Comparison of ENCODE assay signal across 19 cellular contexts in the genomic region with DNA sequence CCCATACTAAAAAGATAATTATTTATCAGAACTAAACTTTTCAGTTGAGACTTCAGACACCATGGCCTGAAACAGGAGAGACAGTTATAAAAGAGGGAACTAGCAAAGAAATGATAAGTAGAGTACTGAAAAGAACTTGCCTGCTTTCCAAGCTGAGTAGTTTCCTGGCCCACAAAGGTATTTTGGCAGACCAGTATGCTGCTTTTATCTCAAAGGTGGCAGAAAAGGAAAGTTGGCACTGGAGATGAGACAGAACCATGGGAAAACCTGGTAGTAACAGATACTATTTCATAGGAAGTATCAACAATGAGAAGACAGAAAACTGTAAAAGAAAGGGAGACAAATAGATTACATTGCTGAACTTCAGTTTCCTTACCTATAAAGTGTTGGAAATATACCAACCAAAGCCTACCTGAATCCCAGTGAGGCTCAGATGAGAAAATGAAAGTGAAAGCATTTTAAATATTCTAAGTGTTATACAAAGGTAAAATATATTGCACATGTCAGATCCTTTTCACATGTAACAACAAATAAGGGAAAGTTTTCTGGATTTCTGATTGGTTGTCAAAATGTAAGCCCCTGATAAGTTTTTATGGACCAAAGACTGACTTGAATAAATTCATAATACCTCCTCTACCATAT.
A peak's percentile ranks its signal among the peaks of the same experiment; 100 is the strongest.
DNase-seq lines count a peak whose midpoint lies in the region; ATAC-seq, FAIRE-seq and TF ChIP-seq lines count a peak whose summit lies in the region.
"Had no signal": no experiment of that assay in that cellular context is flagged by ENCODE, and none has a peak within 500 bp of the region (broad histone marks: within the 10 kb centered on the region; RNA-seq: fewer than 3 reads in every experiment).

No MANE protein-coding gene starts in this region.

- H3K9ac ChIP-seq in KMS-11 = no peak overlapping the region

- no peak overlapping the region for H3K27ac ChIP-seq in KMS-11
- H3K27ac ChIP-seq: colonic mucosa, sigmoid colon, tibial artery had no signal

- intact Hi-C loops in natural killer cell (cut with micrococcal nuclease) = no loop called here

- H3K9me3 Mint-ChIP-seq in natural killer cell = peaks cover 3 to 8% of the 10 kb centered on the region in 2 donors
- H3K9me3 Mint-ChIP-seq in natural killer cell treated with Interleukin-12 subunit alpha and Interleukin-12 subunit beta and Interleukin-15 and Interleukin-18, amount 100 ng/mL, for 72 hours = peaks cover 8% of the 10 kb centered on the region
- no peaks in the 10 kb centered on the region for H3K9me3 Mint-ChIP-seq in activated CD4-positive, alpha-beta memory T cell treated with anti-CD3 and anti-CD28 coated beads, Interleukin-2, amount 10 ng/mL, durations not matched to agents 7 days and 5 days
- H3K9me3 Mint-ChIP-seq in stimulated activated naive CD8-positive, alpha-beta T cell treated with anti-CD3 and anti-CD28 coated beads, Interleukin-15, amount 100 ng/mL, for 72 hours = no peaks in the 10 kb centered on the region

- no peak overlapping the region for H3K4me3 ChIP-seq in KMS-11 (IDR thresholded peaks at IDR 0.05; ENCODE audit: insufficient read depth, low read depth, low read length)
- H3K4me3 ChIP-seq: colonic mucosa, sigmoid colon, tibial artery had no signal

- H3K79me2 ChIP-seq in KMS-11 (ENCODE audit: insufficient read depth, low read depth) = no peaks in the 10 kb centered on the region

- ATAC-seq in natural killer cell = no peak
- no peak for ATAC-seq in natural killer cell treated with Interleukin-12 subunit alpha and Interleukin-12 subunit beta and Interleukin-15 and Interleukin-18, amount 100 ng/mL, for 72 hours
- no peak for ATAC-seq in stimulated activated naive CD8-positive, alpha-beta T cell treated with anti-CD3 and anti-CD28 coated beads, Interleukin-15, amount 100 ng/mL, for 72 hours

- H3K4me1 ChIP-seq in KMS-11 (ENCODE audit: low read depth, poor library complexity, severe bottlenecking) = no peaks in the 10 kb centered on the region
- H3K4me1 ChIP-seq: colonic mucosa, tibial artery had no signal

- CTCF ChIA-PET in activated CD4-positive, alpha-beta memory T cell treated with anti-CD3 and anti-CD28 coated beads, Interleukin-2, amount 10 ng/mL, durations not matched to agents 7 days and 5 days (lab: Charles Lee) = no interaction called here

- no peak for DNase-seq in natural killer cell
- DNase-seq in natural killer cell treated with Interleukin-12 subunit alpha and Interleukin-12 subunit beta and Interleukin-15 and Interleukin-18, amount 100 ng/mL, for 72 hours (ENCODE audit: low spot score) = no peak
- no peak for DNase-seq in activated CD4-positive, alpha-beta memory T cell treated with anti-CD3 and anti-CD28 coated beads, Interleukin-2, amount 10 ng/mL, durations not matched to agents 7 days and 5 days
- DNase-seq in stimulated activated naive CD8-positive, alpha-beta T cell treated with anti-CD3 and anti-CD28 coated beads, Interleukin-15, amount 100 ng/mL, for 72 hours = no peak
- no peak for DNase-seq in SK-N-DZ (ENCODE audit: low spot score)
- DNase-seq in D721Med (ENCODE audit: insufficient read length, low spot score) = no peak
- DNase-seq in OCI-M2 (lab: John Stamatoyannopoulos, UW; ENCODE audit: unreplicated experiment) = no peak
- DNase-seq: activated CD4-positive, alpha-beta T cell treated with anti-CD3 and anti-CD28 coated beads for 4 hours; colonic mucosa; immature natural killer cell; NCI-H187; NCI-H524 treated with DMSO at 0.1 percent for 48 hours; sigmoid colon; stimulated activated CD4-positive, alpha-beta T cell treated with anti-CD3 and anti-CD28 coated beads, Interleukin-4, amount 100 ng/mL, for 1 hour; stimulated activated CD8-positive, alpha-beta memory T cell treated with anti-CD3 and anti-CD28 coated beads, Interleukin-4, amount 100 ng/mL, for 48 hours; tibial artery had no signal

- peak overlapping the region; percentile 21; the same call in 1 of the 2 replicates for H2AFZ ChIP-seq in KMS-11 (ENCODE audit: low read depth)

- H3K4me2 ChIP-seq in KMS-11 = 0 out of 2 replicates have a peak overlapping the region, but pooled peaks have one; percentile 4

- no peak for TF ChIP-seq CTCF in natural killer cell (IDR thresholded peaks at IDR 0.05)
- TF ChIP-seq CTCF in KMS-11 (conservative IDR thresholded peaks at IDR 0.05; ENCODE audit: low read depth, low read length) = no peak
- no peak for TF ChIP-seq CTCF in D721Med (IDR thresholded peaks at IDR 0.05; ENCODE audit: insufficient read depth, missing control alignments)

- H4K20me1 ChIP-seq in KMS-11 (ENCODE audit: insufficient read depth) = no peaks in the 10 kb centered on the region

- FAIRE-seq in D721Med (lab: Jason Lieb, UNC) = no peak
- FAIRE-seq: astrocyte had no signal

- H3K27me3 ChIP-seq in KMS-11 (ENCODE audit: insufficient read depth, low read depth) = no peaks in the 10 kb centered on the region
- H3K27me3 ChIP-seq: colonic mucosa, sigmoid colon, tibial artery had no signal

- no peak overlapping the region for H3K27ac Mint-ChIP-seq in natural killer cell
- no peak overlapping the region for H3K27ac Mint-ChIP-seq in natural killer cell treated with Interleukin-12 subunit alpha and Interleukin-12 subunit beta and Interleukin-15 and Interleukin-18, amount 100 ng/mL, for 72 hours
- no peak overlapping the region for H3K27ac Mint-ChIP-seq in activated CD4-positive, alpha-beta memory T cell treated with anti-CD3 and anti-CD28 coated beads, Interleukin-2, amount 10 ng/mL, durations not matched to agents 7 days and 5 days
- H3K27ac Mint-ChIP-seq in stimulated activated naive CD8-positive, alpha-beta T cell treated with anti-CD3 and anti-CD28 coated beads, Interleukin-15, amount 100 ng/mL, for 72 hours = peak overlapping the region; percentile 36 to 72
- H3K27ac Mint-ChIP-seq: B cell had no signal

- peak overlapping the region; percentile 13 for H3K4me3 Mint-ChIP-seq in natural killer cell
- no peak overlapping the region for H3K4me3 Mint-ChIP-seq in natural killer cell treated with Interleukin-12 subunit alpha and Interleukin-12 subunit beta and Interleukin-15 and Interleukin-18, amount 100 ng/mL, for 72 hours
- peak overlapping the region; percentile 15 for H3K4me3 Mint-ChIP-seq in activated CD4-positive, alpha-beta memory T cell treated with anti-CD3 and anti-CD28 coated beads, Interleukin-2, amount 10 ng/mL, durations not matched to agents 7 days and 5 days
- H3K4me3 Mint-ChIP-seq in stimulated activated naive CD8-positive, alpha-beta T cell treated with anti-CD3 and anti-CD28 coated beads, Interleukin-15, amount 100 ng/mL, for 72 hours = peak overlapping the region; percentile 22 to 48
- H3K4me3 Mint-ChIP-seq: B cell had no signal

- no peaks in the 10 kb centered on the region for H3K36me3 ChIP-seq in KMS-11 (ENCODE audit: insufficient read depth)
- H3K36me3 ChIP-seq: colonic mucosa, sigmoid colon, tibial artery had no signal

- peaks cover 4% of the 10 kb centered on the region in 2 donors for H3K4me1 Mint-ChIP-seq in natural killer cell
- H3K4me1 Mint-ChIP-seq in natural killer cell treated with Interleukin-12 subunit alpha and Interleukin-12 subunit beta and Interleukin-15 and Interleukin-18, amount 100 ng/mL, for 72 hours (ENCODE audit: low read depth in 2 of 2) = peaks cover 0 to 4% of the 10 kb centered on the region in 2 donors
- peaks cover 12% of the 10 kb centered on the region for H3K4me1 Mint-ChIP-seq in activated CD4-positive, alpha-beta memory T cell treated with anti-CD3 and anti-CD28 coated beads, Interleukin-2, amount 10 ng/mL, durations not matched to agents 7 days and 5 days
- H3K4me1 Mint-ChIP-seq in stimulated activated naive CD8-positive, alpha-beta T cell treated with anti-CD3 and anti-CD28 coated beads, Interleukin-15, amount 100 ng/mL, for 72 hours = peaks cover 14% of the 10 kb centered on the region

- no peaks in the 10 kb centered on the region for H3K27me3 Mint-ChIP-seq in natural killer cell (ENCODE audit: low read depth in 2 of 2)
- H3K27me3 Mint-ChIP-seq in natural killer cell treated with Interleukin-12 subunit alpha and Interleukin-12 subunit beta and Interleukin-15 and Interleukin-18, amount 100 ng/mL, for 72 hours = no peaks in the 10 kb centered on the region
- H3K27me3 Mint-ChIP-seq in activated CD4-positive, alpha-beta memory T cell treated with anti-CD3 and anti-CD28 coated beads, Interleukin-2, amount 10 ng/mL, durations not matched to agents 7 days and 5 days = no peaks in the 10 kb centered on the region
- H3K27me3 Mint-ChIP-seq in stimulated activated naive CD8-positive, alpha-beta T cell treated with anti-CD3 and anti-CD28 coated beads, Interleukin-15, amount 100 ng/mL, for 72 hours = no peaks in the 10 kb centered on the region
- H3K27me3 Mint-ChIP-seq: B cell had no signal

- no peaks in the 10 kb centered on the region for H3K36me3 Mint-ChIP-seq in natural killer cell
- no peaks in the 10 kb centered on the region for H3K36me3 Mint-ChIP-seq in natural killer cell treated with Interleukin-12 subunit alpha and Interleukin-12 subunit beta and Interleukin-15 and Interleukin-18, amount 100 ng/mL, for 72 hours
- no peaks in the 10 kb centered on the region for H3K36me3 Mint-ChIP-seq in activated CD4-positive, alpha-beta memory T cell treated with anti-CD3 and anti-CD28 coated beads, Interleukin-2, amount 10 ng/mL, durations not matched to agents 7 days and 5 days (ENCODE audit: low read depth)
- H3K36me3 Mint-ChIP-seq: immature natural killer cell had no signal

- POLR2A ChIA-PET in activated CD4-positive, alpha-beta memory T cell treated with anti-CD3 and anti-CD28 coated beads, Interleukin-2, amount 10 ng/mL, durations not matched to agents 7 days and 5 days (lab: Charles Lee) = no interaction called here

Comparison
In these comparisons a context has a peak if more than half of its experiments do, and no peak if none do; other contexts are left out.
1. H3K27ac Mint-ChIP-seq: peak in stimulated activated naive CD8-positive, alpha-beta T cell treated with anti-CD3 and anti-CD28 coated beads, Interleukin-15, amount 100 ng/mL, for 72 hours (2 of 2); none in natural killer cell (0 of 2), natural killer cell treated with Interleukin-12 subunit alpha and Interleukin-12 subunit beta and Interleukin-15 and Interleukin-18, amount 100 ng/mL, for 72 hours (0 of 2) and activated CD4-positive, alpha-beta memory T cell treated with anti-CD3 and anti-CD28 coated beads, Interleukin-2, amount 10 ng/mL, durations not matched to agents 7 days and 5 days (single experiment).